Comparison of ENCODE assay signal across 1 cellular context in the genomic region with DNA sequence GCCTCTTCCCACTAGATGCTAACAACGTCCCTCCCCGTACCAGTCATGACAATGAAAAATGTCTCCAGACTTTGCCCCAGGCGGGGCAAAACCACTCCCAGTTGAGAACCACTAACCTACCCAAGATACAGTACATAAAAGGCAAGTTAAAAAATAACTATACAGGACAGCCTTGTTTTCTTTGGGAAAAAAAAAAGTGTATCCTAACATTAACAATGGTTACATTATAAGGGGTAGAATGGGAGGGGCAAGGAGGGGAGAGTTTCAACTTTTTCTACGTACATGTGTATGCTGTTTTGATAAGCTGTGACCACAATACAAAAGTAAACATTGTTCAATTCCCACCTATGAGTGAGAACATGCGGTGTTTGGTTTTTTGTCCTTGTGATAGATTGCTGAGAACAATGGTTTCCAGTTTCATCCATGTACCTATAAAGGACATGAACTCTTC.
A peak's percentile ranks its signal among the peaks of the same experiment; 100 is the strongest.
TF ChIP-seq lines count a peak whose summit lies in the region.

No MANE protein-coding gene starts in this region.

TF ChIP-seq in HepG2, 621 proteins besides CTCF, POLR2A, EP300 and RAD21 (continued from another document and continues in another):
- TF ChIP-seq, protein P1, sequence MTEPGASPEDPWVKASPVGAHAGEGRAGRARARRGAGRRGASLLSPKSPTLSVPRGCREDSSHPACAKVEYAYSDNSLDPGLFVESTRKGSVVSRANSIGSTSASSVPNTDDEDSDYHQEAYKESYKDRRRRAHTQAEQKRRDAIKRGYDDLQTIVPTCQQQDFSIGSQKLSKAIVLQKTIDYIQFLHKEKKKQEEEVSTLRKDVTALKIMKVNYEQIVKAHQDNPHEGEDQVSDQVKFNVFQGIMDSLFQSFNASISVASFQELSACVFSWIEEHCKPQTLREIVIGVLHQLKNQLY (CRISPR knock-in tag; IDR thresholded peaks at IDR 0.05) = no peak; the same call in 1 of the 2 replicates
- TF ChIP-seq TEAD2 (CRISPR knock-in tag; IDR thresholded peaks at IDR 0.05) (no peak), PAXIP1 (CRISPR knock-in tag; conservative IDR thresholded peaks at IDR 0.05) (peak; percentile 63), ZNF337 (CRISPR knock-in tag; IDR thresholded peaks at IDR 0.05; ENCODE audit: borderline replicate concordance, low read depth) (no peak), HNF4A (CRISPR knock-in tag; IDR thresholded peaks at IDR 0.05) (peak; percentile 72), TERF1 (CRISPR knock-in tag; IDR thresholded peaks at IDR 0.05) (no peak), ZNF616 (CRISPR knock-in tag; IDR thresholded peaks at IDR 0.05; ENCODE audit: low read depth) (no peak), RCOR2 (CRISPR knock-in tag; IDR thresholded peaks at IDR 0.05) (peak; percentile 54), REPIN1 (CRISPR knock-in tag; IDR thresholded peaks at IDR 0.05; ENCODE audit: borderline replicate concordance, low read depth) (no peak), SP2 (CRISPR knock-in tag; IDR thresholded peaks at IDR 0.05) (no peak), ZNF331 (CRISPR knock-in tag; IDR thresholded peaks at IDR 0.05) (peak; percentile 18; the same call in 1 of the 2 replicates), ZNF362 (CRISPR knock-in tag; IDR thresholded peaks at IDR 0.05; ENCODE audit: borderline replicate concordance) (0 out of 2 replicates have a peak, but pooled peaks have one; percentile 56), ZNF749 (CRISPR knock-in tag; IDR thresholded peaks at IDR 0.05; ENCODE audit: borderline replicate concordance) (no peak), CHD4 (IDR thresholded peaks at IDR 0.05; ENCODE audit: borderline replicate concordance, low read length) (peak; percentile 92; the same call in 1 of the 2 replicates), MAFG (CRISPR knock-in tag; IDR thresholded peaks at IDR 0.05) (no peak), STAT6 (CRISPR knock-in tag; IDR thresholded peaks at IDR 0.05; ENCODE audit: borderline replicate concordance) (no peak), KLF16 (CRISPR knock-in tag; IDR thresholded peaks at IDR 0.05) (no peak), RBFOX2 (IDR thresholded peaks at IDR 0.05; ENCODE audit: low read depth, low read length) (no peak), ZNF564 (CRISPR knock-in tag; IDR thresholded peaks at IDR 0.05) (no peak), SAP130 (CRISPR knock-in tag; IDR thresholded peaks at IDR 0.05; ENCODE audit: low read depth) (peak; percentile 60), HNF4G (IDR thresholded peaks at IDR 0.05; ENCODE audit: borderline replicate concordance, low read depth, low read length) (peak; percentile 78), HNF4G (CRISPR knock-in tag; IDR thresholded peaks at IDR 0.05; ENCODE audit: borderline replicate concordance, low read depth) (no peak), ZNF703 (CRISPR knock-in tag; IDR thresholded peaks at IDR 0.05; ENCODE audit: borderline replicate concordance) (no peak), MED8 (CRISPR knock-in tag; IDR thresholded peaks at IDR 0.05; ENCODE audit: insufficient replicate concordance) (no peak), ZNF256 (CRISPR knock-in tag; conservative IDR thresholded peaks at IDR 0.05) (no peak), POLR2G (IDR thresholded peaks at IDR 0.05; ENCODE audit: low read depth, low read length) (no peak), ZNF496 (CRISPR knock-in tag; IDR thresholded peaks at IDR 0.05; ENCODE audit: insufficient replicate concordance) (no peak), SIX1 (CRISPR knock-in tag; IDR thresholded peaks at IDR 0.05; ENCODE audit: borderline replicate concordance) (peak; percentile 84; the same call in 1 of the 2 replicates), ELF3 (CRISPR knock-in tag; IDR thresholded peaks at IDR 0.05) (peak; percentile 60), HNRNPL (IDR thresholded peaks at IDR 0.05; ENCODE audit: low read depth, low read length) (no peak), ZNF468 (CRISPR knock-in tag; IDR thresholded peaks at IDR 0.05) (no peak), ZSCAN9 (CRISPR knock-in tag; IDR thresholded peaks at IDR 0.05; ENCODE audit: borderline replicate concordance) (no peak)
- TF ChIP-seq, protein P2, sequence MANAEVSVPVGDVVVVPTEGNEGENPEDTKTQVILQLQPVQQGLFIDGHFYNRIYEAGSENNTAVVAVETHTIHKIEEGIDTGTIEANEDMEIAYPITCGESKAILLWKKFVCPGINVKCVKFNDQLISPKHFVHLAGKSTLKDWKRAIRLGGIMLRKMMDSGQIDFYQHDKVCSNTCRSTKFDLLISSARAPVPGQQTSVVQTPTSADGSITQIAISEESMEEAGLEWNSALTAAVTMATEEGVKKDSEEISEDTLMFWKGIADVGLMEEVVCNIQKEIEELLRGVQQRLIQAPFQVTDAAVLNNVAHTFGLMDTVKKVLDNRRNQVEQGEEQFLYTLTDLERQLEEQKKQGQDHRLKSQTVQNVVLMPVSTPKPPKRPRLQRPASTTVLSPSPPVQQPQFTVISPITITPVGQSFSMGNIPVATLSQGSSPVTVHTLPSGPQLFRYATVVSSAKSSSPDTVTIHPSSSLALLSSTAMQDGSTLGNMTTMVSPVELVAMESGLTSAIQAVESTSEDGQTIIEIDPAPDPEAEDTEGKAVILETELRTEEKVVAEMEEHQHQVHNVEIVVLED (CRISPR knock-in tag; IDR thresholded peaks at IDR 0.05; ENCODE audit: borderline replicate concordance) = no peak
- TF ChIP-seq, protein P3, sequence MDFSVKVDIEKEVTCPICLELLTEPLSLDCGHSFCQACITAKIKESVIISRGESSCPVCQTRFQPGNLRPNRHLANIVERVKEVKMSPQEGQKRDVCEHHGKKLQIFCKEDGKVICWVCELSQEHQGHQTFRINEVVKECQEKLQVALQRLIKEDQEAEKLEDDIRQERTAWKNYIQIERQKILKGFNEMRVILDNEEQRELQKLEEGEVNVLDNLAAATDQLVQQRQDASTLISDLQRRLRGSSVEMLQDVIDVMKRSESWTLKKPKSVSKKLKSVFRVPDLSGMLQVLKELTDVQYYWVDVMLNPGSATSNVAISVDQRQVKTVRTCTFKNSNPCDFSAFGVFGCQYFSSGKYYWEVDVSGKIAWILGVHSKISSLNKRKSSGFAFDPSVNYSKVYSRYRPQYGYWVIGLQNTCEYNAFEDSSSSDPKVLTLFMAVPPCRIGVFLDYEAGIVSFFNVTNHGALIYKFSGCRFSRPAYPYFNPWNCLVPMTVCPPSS (IDR thresholded peaks at IDR 0.05) = no peak
- TF ChIP-seq, protein P4, sequence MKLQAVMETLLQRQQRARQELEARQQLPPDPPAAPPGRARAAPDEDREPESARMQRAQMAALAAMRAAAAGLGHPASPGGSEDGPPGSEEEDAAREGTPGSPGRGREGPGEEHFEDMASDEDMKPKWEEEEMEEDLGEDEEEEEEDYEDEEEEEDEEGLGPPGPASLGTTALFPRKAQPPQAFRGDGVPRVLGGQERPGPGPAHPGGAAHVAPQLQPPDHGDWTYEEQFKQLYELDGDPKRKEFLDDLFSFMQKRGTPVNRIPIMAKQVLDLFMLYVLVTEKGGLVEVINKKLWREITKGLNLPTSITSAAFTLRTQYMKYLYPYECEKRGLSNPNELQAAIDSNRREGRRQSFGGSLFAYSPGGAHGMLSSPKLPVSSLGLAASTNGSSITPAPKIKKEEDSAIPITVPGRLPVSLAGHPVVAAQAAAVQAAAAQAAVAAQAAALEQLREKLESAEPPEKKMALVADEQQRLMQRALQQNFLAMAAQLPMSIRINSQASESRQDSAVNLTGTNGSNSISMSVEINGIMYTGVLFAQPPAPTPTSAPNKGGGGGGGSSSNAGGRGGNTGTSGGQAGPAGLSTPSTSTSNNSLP (IDR thresholded peaks at IDR 0.05; ENCODE audit: low read depth, low read length) = peak; percentile 64; the same call in 1 of the 2 replicates
- TF ChIP-seq, protein P5, sequence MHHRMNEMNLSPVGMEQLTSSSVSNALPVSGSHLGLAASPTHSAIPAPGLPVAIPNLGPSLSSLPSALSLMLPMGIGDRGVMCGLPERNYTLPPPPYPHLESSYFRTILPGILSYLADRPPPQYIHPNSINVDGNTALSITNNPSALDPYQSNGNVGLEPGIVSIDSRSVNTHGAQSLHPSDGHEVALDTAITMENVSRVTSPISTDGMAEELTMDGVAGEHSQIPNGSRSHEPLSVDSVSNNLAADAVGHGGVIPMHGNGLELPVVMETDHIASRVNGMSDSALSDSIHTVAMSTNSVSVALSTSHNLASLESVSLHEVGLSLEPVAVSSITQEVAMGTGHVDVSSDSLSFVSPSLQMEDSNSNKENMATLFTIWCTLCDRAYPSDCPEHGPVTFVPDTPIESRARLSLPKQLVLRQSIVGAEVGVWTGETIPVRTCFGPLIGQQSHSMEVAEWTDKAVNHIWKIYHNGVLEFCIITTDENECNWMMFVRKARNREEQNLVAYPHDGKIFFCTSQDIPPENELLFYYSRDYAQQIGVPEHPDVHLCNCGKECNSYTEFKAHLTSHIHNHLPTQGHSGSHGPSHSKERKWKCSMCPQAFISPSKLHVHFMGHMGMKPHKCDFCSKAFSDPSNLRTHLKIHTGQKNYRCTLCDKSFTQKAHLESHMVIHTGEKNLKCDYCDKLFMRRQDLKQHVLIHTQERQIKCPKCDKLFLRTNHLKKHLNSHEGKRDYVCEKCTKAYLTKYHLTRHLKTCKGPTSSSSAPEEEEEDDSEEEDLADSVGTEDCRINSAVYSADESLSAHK (CRISPR knock-in tag; IDR thresholded peaks at IDR 0.05; ENCODE audit: borderline replicate concordance) = no peak
- TF ChIP-seq, protein P6, sequence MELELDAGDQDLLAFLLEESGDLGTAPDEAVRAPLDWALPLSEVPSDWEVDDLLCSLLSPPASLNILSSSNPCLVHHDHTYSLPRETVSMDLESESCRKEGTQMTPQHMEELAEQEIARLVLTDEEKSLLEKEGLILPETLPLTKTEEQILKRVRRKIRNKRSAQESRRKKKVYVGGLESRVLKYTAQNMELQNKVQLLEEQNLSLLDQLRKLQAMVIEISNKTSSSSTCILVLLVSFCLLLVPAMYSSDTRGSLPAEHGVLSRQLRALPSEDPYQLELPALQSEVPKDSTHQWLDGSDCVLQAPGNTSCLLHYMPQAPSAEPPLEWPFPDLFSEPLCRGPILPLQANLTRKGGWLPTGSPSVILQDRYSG (CRISPR knock-in tag; IDR thresholded peaks at IDR 0.05) = no peak
- TF ChIP-seq, protein P7, sequence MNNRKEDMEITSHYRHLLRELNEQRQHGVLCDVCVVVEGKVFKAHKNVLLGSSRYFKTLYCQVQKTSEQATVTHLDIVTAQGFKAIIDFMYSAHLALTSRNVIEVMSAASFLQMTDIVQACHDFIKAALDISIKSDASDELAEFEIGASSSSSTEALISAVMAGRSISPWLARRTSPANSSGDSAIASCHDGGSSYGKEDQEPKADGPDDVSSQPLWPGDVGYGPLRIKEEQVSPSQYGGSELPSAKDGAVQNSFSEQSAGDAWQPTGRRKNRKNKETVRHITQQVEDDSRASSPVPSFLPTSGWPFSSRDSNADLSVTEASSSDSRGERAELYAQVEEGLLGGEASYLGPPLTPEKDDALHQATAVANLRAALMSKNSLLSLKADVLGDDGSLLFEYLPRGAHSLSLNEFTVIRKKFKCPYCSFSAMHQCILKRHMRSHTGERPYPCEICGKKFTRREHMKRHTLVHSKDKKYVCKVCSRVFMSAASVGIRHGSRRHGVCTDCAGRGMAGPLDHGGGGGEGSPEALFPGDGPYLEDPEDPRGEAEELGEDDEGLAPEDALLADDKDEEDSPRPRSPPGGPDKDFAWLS (CRISPR knock-in tag; IDR thresholded peaks at IDR 0.05; ENCODE audit: borderline replicate concordance) = no peak
